1 cellular context compared by ENCODE assay signal in genomic region chr6:155543141-155543870, GRCh38.
TF ChIP-seq lines count a peak whose summit lies in the region.

No MANE protein-coding gene starts in this region.

TF ChIP-seq in endothelial cell of umbilical vein, 7 proteins besides CTCF, POLR2A, EP300 and RAD21 (continued from another document):
- TF ChIP-seq MAX (IDR thresholded peaks at IDR 0.05; ENCODE audit: insufficient read depth, insufficient read length) (no peak), EZH2 (IDR thresholded peaks at IDR 0.05; ENCODE audit: borderline replicate concordance, low read depth, low read length, severe bottlenecking) (no peak), FOS (IDR thresholded peaks at IDR 0.05; ENCODE audit: borderline replicate concordance, insufficient read depth, low read length) (no peak), POLR2AphosphoS5 (IDR thresholded peaks at IDR 0.05; ENCODE audit: insufficient read depth, low read depth, low read length) (no peak), GATA2 (IDR thresholded peaks at IDR 0.05; ENCODE audit: insufficient read depth, insufficient read length, low read depth, low read length) (no peak)
